Comparison of ENCODE assay signal across 8 cellular contexts in genomic region chr3:194315965-194316361, GRCh38. TPM values are rescaled to one million over a fixed set of nuclear protein-coding genes. Genes with fewer than 3 reads are reported as not detected.
DNase-seq lines count a peak whose midpoint lies in the region; ATAC-seq, FAIRE-seq and TF ChIP-seq lines count a peak whose summit lies in the region.

No MANE protein-coding gene starts in this region.

- WGBS in HepG2 (ENCODE audit: low lambda C conversion rate), result 45% methylated on average over 11 of the region's 17 CpGs

- FAIRE-seq in HepG2 (lab: Jason Lieb, UNC), result no peak

- peak overlapping the region; percentile 86 for H3K4me2 ChIP-seq in HepG2 (ENCODE audit: low read depth, low read length)

- peaks cover 10% of the 10 kb centered on the region; the same call in 1 of the 2 replicates for H3K9me3 ChIP-seq in HepG2 (ENCODE audit: low read length)

- H3K9ac ChIP-seq in HepG2 (ENCODE audit: insufficient read depth, low read depth, low read length), result no peak overlapping the region

- TF ChIP-seq CTCF in HepG2 (CRISPR knock-in tag; IDR thresholded peaks at IDR 0.05), result no peak

- peak overlapping the region in 1 of 3 experiments; percentile 75; a peak in 1 of 6 replicates for H3K4me3 ChIP-seq in HepG2 (replicated peaks in 1 of 3; ENCODE audit: insufficient read depth in 1 of 3, low read depth in 2 of 3, low read length in 3 of 3)

- no peaks in the 10 kb centered on the region for H3K36me3 ChIP-seq in HepG2 (replicated peaks in 1 of 2; ENCODE audit: control insufficient read depth in 1 of 2, insufficient read depth in 2 of 2, low read length in 2 of 2)

- BruUV-seq in HepG2 (replicated peaks; lab: Mats Ljungman, UMichigan), result no TSS peak

- H3K4me3 Mint-ChIP-seq in activated T-helper 17 cell treated with anti-CD3 and anti-CD28 coated beads, Interleukin-2, amount 50 U/mL, for 72 hours, result peak overlapping the region; percentile 81

- no peaks in the 10 kb centered on the region for H3K36me3 Mint-ChIP-seq in activated T-helper 17 cell treated with anti-CD3 and anti-CD28 coated beads, Interleukin-2, amount 50 U/mL, for 72 hours (ENCODE audit: low read depth)

- no peak overlapping the region for H2AFZ ChIP-seq in HepG2 (ENCODE audit: low read length)

- peaks cover 11% of the 10 kb centered on the region for H3K9me3 Mint-ChIP-seq in activated T-helper 17 cell treated with anti-CD3 and anti-CD28 coated beads, Interleukin-2, amount 50 U/mL, for 72 hours

- TF ChIP-seq RAD21 in HepG2 (CRISPR knock-in tag; IDR thresholded peaks at IDR 0.05), result no peak

- no peak overlapping the region for H3K27ac Mint-ChIP-seq in activated T-helper 17 cell treated with anti-CD3 and anti-CD28 coated beads, Interleukin-2, amount 50 U/mL, for 72 hours

- intact Hi-C loops in HepG2 (cut with micrococcal nuclease; ENCODE audit: unreplicated experiment), result loop anchor here (1.0 to 10.0 kb wide), 4 partner anchors 180 to 651 kb away; partner anchors contain the start of gene HES1

- in situ Hi-C loops in HepG2 (cut with HindIII; ENCODE audit: extremely low pct_ligation_motif_present, low pct_unique_long_range_greater_than_20kb), result loop anchor here (5.0 to 25.0 kb wide), 4 partner anchors 151 to 654 kb away; partner anchors contain the start of gene HES1

- peaks cover 60% of the 10 kb centered on the region for H3K4me1 ChIP-seq in HepG2 (ENCODE audit: insufficient read depth, low read length)

- H3K79me2 ChIP-seq in HepG2 (ENCODE audit: insufficient read depth, low read length), result no peaks in the 10 kb centered on the region

- CTCF ChIA-PET in HepG2 (lab: Yijun Ruan, JAX; ENCODE audit: low intra/inter-chr PET ratio, low total read pairs), result interaction anchor here (0.9 to 2.0 kb wide), 3 partner anchors 528 to 651 kb away, joined by 6 to 17 read pairs (median 16); no protein-coding TSS in a partner anchor

- TF ChIP-seq POLR2A in HepG2 (IDR thresholded peaks at IDR 0.05; ENCODE audit: insufficient read depth in 1 of 2, low read depth in 2 of 2, low read length in 2 of 2), result no peak

- H3K27me3 ChIP-seq in HepG2 (ENCODE audit: control insufficient read depth in 1 of 2, insufficient read depth in 2 of 2, low read length in 2 of 2), result peaks cover 2 to 22% of the 10 kb centered on the region in 2 experiments; a peak in 4 of 5 replicates

- H3K27ac ChIP-seq in HepG2 (ENCODE audit: extremely low read length, insufficient read depth, low read length), result no peak overlapping the region

- no peaks in the 10 kb centered on the region for H4K20me1 ChIP-seq in HepG2 (ENCODE audit: insufficient read depth, low read length)

- DNase-seq in NCI-H526 (lab: John Stamatoyannopoulos, UW) (peak; percentile 52 to 72), NCI-H526 treated with DMSO at 0.1 percent for 48 hours (lab: John Stamatoyannopoulos, UW) (no peak), HepG2 (ENCODE audit: low spot score) (no peak), SKM-1 treated with dmso at 0.1 percent for 144 hours (lab: John Stamatoyannopoulos, UW; ENCODE audit: unreplicated experiment) (no peak), LoVo (ENCODE audit: low spot score) (no peak), D341Med (ENCODE audit: low spot score) (no peak)

- H3K27me3 Mint-ChIP-seq in activated T-helper 17 cell treated with anti-CD3 and anti-CD28 coated beads, Interleukin-2, amount 50 U/mL, for 72 hours, result peaks cover 16% of the 10 kb centered on the region

- POLR2A ChIA-PET in HepG2 (lab: Yijun Ruan, JAX), result interaction anchor here (0.8 to 2.0 kb wide), 5 partner anchors 155 to 535 kb away, joined by 3 to 10 read pairs (median 4); no protein-coding TSS in a partner anchor

- ATAC-seq in HG03045 (IDR thresholded peaks at IDR 0.05; ENCODE audit: unreplicated experiment) (peak; percentile 14), HepG2 (peak; percentile 13)
- ATAC-seq in activated T-helper 17 cell treated with anti-CD3 and anti-CD28 coated beads, Interleukin-2, amount 50 U/mL, for 72 hours (replicated peaks), result peak; percentile 42

- TF ChIP-seq EP300 in HepG2 (IDR thresholded peaks at IDR 0.05; ENCODE audit: low read depth in 2 of 2, low read length in 2 of 2), result no peak
- TF ChIP-seq EP300 in HepG2 (CRISPR knock-in tag; IDR thresholded peaks at IDR 0.05; ENCODE audit: borderline replicate concordance), result no peak

- peaks cover 5% of the 10 kb centered on the region for H3K4me1 Mint-ChIP-seq in activated T-helper 17 cell treated with anti-CD3 and anti-CD28 coated beads, Interleukin-2, amount 50 U/mL, for 72 hours

TF ChIP-seq in HepG2, 621 proteins besides CTCF, POLR2A, EP300 and RAD21:
- TF ChIP-seq IRF2 (CRISPR knock-in tag; IDR thresholded peaks at IDR 0.05), result 0 out of 2 replicates have a peak, but pooled peaks have one; percentile 9
- TF ChIP-seq TBX2 (CRISPR knock-in tag; IDR thresholded peaks at IDR 0.05; ENCODE audit: borderline replicate concordance), result peak; percentile 11; the same call in 1 of the 2 replicates
- no peak for TF ChIP-seq RFXAP (CRISPR knock-in tag; IDR thresholded peaks at IDR 0.05; ENCODE audit: borderline replicate concordance)
- no peak for TF ChIP-seq ZBTB7B (CRISPR knock-in tag; IDR thresholded peaks at IDR 0.05)

RNA-seq across cellular contexts. Expression of gene CPN2, which starts 35.2 kb away (rescaled TPM):
- total RNA-seq in activated T-helper 17 cell treated with anti-CD3 and anti-CD28 coated beads, Interleukin-2, amount 50 U/mL, for 72 hours, result not detected
- 16.3 and 27.7 TPM in 2 replicates for total RNA-seq in HepG2 (2016; rRNA removed; fragmentation: Illumina TruSeq; extraction: Trizol)
- total RNA-seq in HepG2 (2016; cell fraction: cytosol; rRNA removed; fragmentation: Illumina TruSeq; extraction: Trizol; ENCODE audit: low read depth), result 4.8 and 4.9 TPM in 2 replicates
- total RNA-seq in HepG2 (2016; cell fraction: insoluble cytoplasmic fraction; rRNA removed; fragmentation: Illumina TruSeq; extraction: Trizol), result 11.8 and 26.8 TPM in 2 replicates
- 14.4 and 15.6 TPM in 2 replicates for total RNA-seq in HepG2 (2016; cell fraction: membrane; rRNA removed; fragmentation: Illumina TruSeq; extraction: Trizol)
- total RNA-seq in HepG2 (2016; cell fraction: nucleus; rRNA removed; fragmentation: Illumina TruSeq; extraction: Trizol), result 34.1 and 42.6 TPM in 2 replicates
- polyA plus RNA-seq in HepG2 (2011; rRNA removed), result 26.7 and 29.3 TPM in 2 replicates
- 12.6 and 16.6 TPM in 2 replicates for polyA plus RNA-seq in HepG2 (2011; cell fraction: cytosol; rRNA removed)
- 18.2 and 18.5 TPM in 2 replicates for polyA plus RNA-seq in HepG2 (2011; cell fraction: nucleus; rRNA removed)
- polyA plus RNA-seq in HepG2 (2012), result 19.0 and 20.2 TPM in 2 replicates
- 8.8 and 9.3 TPM in 2 replicates for polyA plus RNA-seq in HepG2 (2016; cell fraction: cytosol; fragmentation: Illumina TruSeq; extraction: Trizol; ENCODE audit: low read depth)
- 27.5 and 38.0 TPM in 2 replicates for polyA plus RNA-seq in HepG2 (2016; cell fraction: insoluble cytoplasmic fraction; fragmentation: Illumina TruSeq; extraction: Trizol; ENCODE audit: low read depth)
- 18.2 and 23.6 TPM in 2 replicates for polyA plus RNA-seq in HepG2 (2016; cell fraction: membrane; fragmentation: Illumina TruSeq; extraction: Trizol; ENCODE audit: low read depth)
- polyA plus RNA-seq in HepG2 (2016; cell fraction: nucleus; fragmentation: Illumina TruSeq; extraction: Trizol; ENCODE audit: insufficient read depth, low read depth), result 100 and 101 TPM in 2 replicates
- 66.5 TPM in 1 of 2 replicates, not detected in the other for polyA minus RNA-seq in HepG2 (2011; rRNA and poly(A)+ RNA removed; ENCODE audit: low replicate concordance)
- 19.2 and 22.2 TPM in 2 replicates for polyA minus RNA-seq in HepG2 (2011; cell fraction: cytosol; rRNA and poly(A)+ RNA removed)
- polyA minus RNA-seq in HepG2 (2011; cell fraction: nucleus; rRNA and poly(A)+ RNA removed), result 6.3 and 7.8 TPM in 2 replicates

RNA-seq across cellular contexts. Expression of gene LRRC15, which starts 53.6 kb away (rescaled TPM):
- total RNA-seq in activated T-helper 17 cell treated with anti-CD3 and anti-CD28 coated beads, Interleukin-2, amount 50 U/mL, for 72 hours, result not detected
- not detected in 2 replicates for total RNA-seq in HepG2 (2016; rRNA removed; fragmentation: Illumina TruSeq; extraction: Trizol)
- total RNA-seq in HepG2 (2016; cell fraction: cytosol; rRNA removed; fragmentation: Illumina TruSeq; extraction: Trizol; ENCODE audit: low read depth), result not detected in 2 replicates
- not detected in 2 replicates for total RNA-seq in HepG2 (2016; cell fraction: insoluble cytoplasmic fraction; rRNA removed; fragmentation: Illumina TruSeq; extraction: Trizol)
- not detected in 2 replicates for total RNA-seq in HepG2 (2016; cell fraction: membrane; rRNA removed; fragmentation: Illumina TruSeq; extraction: Trizol)
- total RNA-seq in HepG2 (2016; cell fraction: nucleus; rRNA removed; fragmentation: Illumina TruSeq; extraction: Trizol), result not detected in 2 replicates
- polyA plus RNA-seq in HepG2 (2011; rRNA removed), result not detected in 2 replicates
- polyA plus RNA-seq in HepG2 (2011; cell fraction: cytosol; rRNA removed), result not detected in 2 replicates
- not detected in 2 replicates for polyA plus RNA-seq in HepG2 (2011; cell fraction: nucleus; rRNA removed)
- not detected in 2 replicates for polyA plus RNA-seq in HepG2 (2012)
- polyA plus RNA-seq in HepG2 (2016; cell fraction: cytosol; fragmentation: Illumina TruSeq; extraction: Trizol; ENCODE audit: low read depth), result not detected in 2 replicates
- not detected in 2 replicates for polyA plus RNA-seq in HepG2 (2016; cell fraction: insoluble cytoplasmic fraction; fragmentation: Illumina TruSeq; extraction: Trizol; ENCODE audit: low read depth)
- polyA plus RNA-seq in HepG2 (2016; cell fraction: membrane; fragmentation: Illumina TruSeq; extraction: Trizol; ENCODE audit: low read depth), result not detected in 2 replicates
- polyA plus RNA-seq in HepG2 (2016; cell fraction: nucleus; fragmentation: Illumina TruSeq; extraction: Trizol; ENCODE audit: insufficient read depth, low read depth), result not detected in 2 replicates
- 0.05 TPM in 1 of 2 replicates, not detected in the other for polyA minus RNA-seq in HepG2 (2011; rRNA and poly(A)+ RNA removed; ENCODE audit: low replicate concordance)
- polyA minus RNA-seq in HepG2 (2011; cell fraction: cytosol; rRNA and poly(A)+ RNA removed), result not detected in 2 replicates
- polyA minus RNA-seq in HepG2 (2011; cell fraction: nucleus; rRNA and poly(A)+ RNA removed), result not detected in 2 replicates

Comparison
In these comparisons a context has a peak if more than half of its experiments do, and no peak if none do; other contexts are left out.
1. DNase-seq: peak in NCI-H526 (2 of 2); none in NCI-H526 treated with DMSO at 0.1 percent for 48 hours (single experiment), HepG2 (single experiment), SKM-1 treated with dmso at 0.1 percent for 144 hours (single experiment), LoVo (single experiment) and D341Med (single experiment).
2. RNA of gene CPN2, which starts 35.2 kb away (total RNA-seq): 4.8 to 42.6 TPM in HepG2; not detected in activated T-helper 17 cell treated with anti-CD3 and anti-CD28 coated beads, Interleukin-2, amount 50 U/mL, for 72 hours; every median in the first group is over 4 times any median in the second.
3. Peak in every context shown above with its lines, with median percentiles within 50 percentile points of each other: ATAC-seq.